10 cellular contexts compared by ENCODE assay signal in the genomic region with DNA sequence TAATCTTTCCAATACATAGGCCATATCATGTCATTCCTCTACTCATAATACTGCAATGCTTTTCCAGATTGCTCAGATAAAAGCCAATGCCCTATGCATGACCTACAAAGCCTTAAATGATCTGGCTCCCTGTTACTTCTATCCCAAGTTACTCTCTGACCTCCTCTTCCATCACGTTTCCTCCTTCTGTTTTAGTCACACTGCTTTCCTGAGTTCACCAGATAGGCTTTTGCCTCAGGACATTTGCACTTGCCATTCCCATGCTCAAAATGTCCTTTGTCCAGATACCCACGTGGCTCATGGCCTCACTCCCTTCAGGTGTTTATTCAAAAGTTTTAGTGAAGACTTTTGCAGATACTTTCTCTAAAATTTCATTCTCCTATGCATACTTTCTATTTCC.
"Had no signal": no experiment of that assay in that cellular context is flagged by ENCODE, and none has a peak within 500 bp of the region (broad histone marks: within the 10 kb centered on the region; RNA-seq: fewer than 3 reads in every experiment).

No MANE protein-coding gene starts in this region.

- H3K4me3 Mint-ChIP-seq: GM23338, H9, HFFc6, IgD-negative memory B cell had no signal

- H3K27me3 Mint-ChIP-seq: IgD-negative memory B cell had no signal

- H3K27ac ChIP-seq: HL-60 had no signal

- H2AFZ ChIP-seq: GM23338 had no signal

- H3K4me2 ChIP-seq: GM23338 had no signal

- H3K36me3 Mint-ChIP-seq: IgD-negative memory B cell had no signal

- FAIRE-seq: H1, H54, HepG2 had no signal

- ATAC-seq: GM23338, HepG2 had no signal

- H3K4me1 Mint-ChIP-seq: GM23338, H9, IgD-negative memory B cell had no signal

- DNase-seq: H9, HCEC 1CT, HFFc6, KBM-7 had no signal

- H3K4me3 ChIP-seq: GM23338 had no signal

- H3K27ac Mint-ChIP-seq: GM23338, H9, HFFc6, IgD-negative memory B cell had no signal
